Comparison of ENCODE assay signal across 32 cellular contexts in genomic region chr9:75599249-75599648, GRCh38.
"Had no signal": no experiment of that assay in that cellular context is flagged by ENCODE, and none has a peak within 500 bp of the region (broad histone marks: within the 10 kb centered on the region; RNA-seq: fewer than 3 reads in every experiment).

No MANE protein-coding gene starts in this region.

- ATAC-seq: Panc1, Right ventricle myocardium inferior had no signal

- FAIRE-seq: RCC 7860 had no signal

- H3K36me3 ChIP-seq: MG63, SJCRH30 had no signal

- H3K27ac ChIP-seq: KMS-11, PC-9, RWPE1, SJCRH30 had no signal

- H3K27me3 ChIP-seq: MG63 had no signal

- DNase-seq: Kasumi-1, MG63, NCI-H1048, NCI-H1092 treated with DMSO at 0.1 percent for 48 hours, NCI-H1105 treated with DMSO at 0.1 percent for 48 hours, NCI-H1436, NCI-H146, NCI-H1694, NCI-H187, NCI-H1930, NCI-H2029 treated with DMSO at 0.1 percent for 48 hours, NCI-H2081 treated with DMSO at 0.1 percent for 48 hours, NCI-H2107, NCI-H2171, NCI-H226, NCI-H446 treated with DMSO at 0.1 percent for 48 hours, NCI-H510A, NCI-H524, NCI-H526, NCI-H774, PC-9, SHP77, SIG-M5, SJCRH30, SK-N-SH, SW 1271, T-helper 1 cell had no signal

- H3K9ac ChIP-seq: KMS-11, SK-N-SH had no signal

- H3K9me3 ChIP-seq: MG63, SJCRH30, SK-N-SH had no signal

- H3K4me1 ChIP-seq: SJCRH30 had no signal

- H3K4me3 ChIP-seq: MG63, PC-9, SJCRH30 had no signal
